In genomic region chr5:133236976-133237375, GRCh38 we compare ENCODE assay signal across 29 cellular contexts.
"Had no signal": no experiment of that assay in that cellular context is flagged by ENCODE, and none has a peak within 500 bp of the region (broad histone marks: within the 10 kb centered on the region; RNA-seq: fewer than 3 reads in every experiment).

No MANE protein-coding gene starts in this region.

- DNase-seq: activated CD4-positive, alpha-beta T cell treated with anti-CD3 and anti-CD28 coated beads for 48 hours; activated CD4-positive, alpha-beta T cell treated with anti-CD3 and anti-CD28 coated beads, Interleukin-2, amount 50 U/mL, for 48 hours; activated CD8-positive, alpha-beta memory T cell treated with anti-CD3 and anti-CD28 coated beads, Interleukin-2, amount 50 U/mL, for 4 hours; activated gamma-delta T cell treated with Interleukin-2 at 50 U/mL for 16 hours; activated naive CD4-positive, alpha-beta T cell treated with anti-CD3 and anti-CD28 coated beads, Interleukin-2, amount 50 U/mL, for 16 hours; activated T-cell treated with anti-CD3 and anti-CD28 coated beads, Interleukin-2, amount 50 U/mL, for 1 hour; dermis blood vessel endothelial cell; effector CD4-positive, alpha-beta T cell; kidney glomerular epithelial cell; left lung; lower lobe of right lung; mesendoderm; mucosa of descending colon; right cardiac atrium; stimulated activated CD4-positive, alpha-beta T cell treated with anti-CD3 and anti-CD28 coated beads, Interleukin-4, amount 100 ng/mL, for 24 hours; stimulated activated naive CD8-positive, alpha-beta T cell treated with anti-CD3 and anti-CD28 coated beads, Interleukin-15, amount 100 ng/mL, for 72 hours; substantia nigra; SW 1271; T-helper 9 cell; thyroid gland had no signal

- H3K79me2 ChIP-seq: parathyroid adenoma had no signal

- H2AFZ ChIP-seq: parathyroid adenoma had no signal

- H3K4me3 ChIP-seq: breast epithelium, left lung, lower lobe of right lung, mucosa of descending colon, thyroid gland, upper lobe of left lung had no signal

- H3K27ac Mint-ChIP-seq: activated T-helper 1 cell treated with anti-CD3 and anti-CD28 coated beads, Interleukin-12 subunit alpha, Interleukin-12 subunit beta, Interleukin-2, Interleukin-4 antibody, amounts not matched to agents 30 ng/mL and 10 ng/mL and 1 ng/mL, durations not matched to agents 14 hours and 24 hours and 36 hours; natural killer cell treated with Interleukin-12 subunit alpha and Interleukin-12 subunit beta and Interleukin-15 and Interleukin-18, amount 100 ng/mL, for 72 hours; stimulated activated memory B cell treated with anti-CD40 and anti-IgM and Interleukin-4, amounts not matched to agents 10 μg/mL and 1 μg/mL and 100 μg/mL, for 72 hours; stimulated activated naive CD8-positive, alpha-beta T cell treated with anti-CD3 and anti-CD28 coated beads, Interleukin-15, amount 100 ng/mL, for 72 hours; T-helper 1 cell treated with Interleukin-12 subunit alpha and Interleukin-12 subunit beta and Interleukin-4 antibody, amounts not matched to agents 30 μg/mL and 1 μg/mL, for 36 hours had no signal

- H3K4me1 Mint-ChIP-seq: central memory CD8-positive, alpha-beta T cell had no signal

- H3K27ac ChIP-seq: breast epithelium, left lung, lower lobe of right lung, parathyroid adenoma, thyroid gland, upper lobe of left lung, VCaP had no signal

- H3K4me3 Mint-ChIP-seq: activated T-helper 1 cell treated with anti-CD3 and anti-CD28 coated beads, Interleukin-12 subunit alpha, Interleukin-12 subunit beta, Interleukin-2, Interleukin-4 antibody, amounts not matched to agents 30 ng/mL and 10 ng/mL and 1 ng/mL, durations not matched to agents 14 hours and 24 hours and 36 hours; central memory CD8-positive, alpha-beta T cell; natural killer cell treated with Interleukin-12 subunit alpha and Interleukin-12 subunit beta and Interleukin-15 and Interleukin-18, amount 100 ng/mL, for 72 hours; stimulated activated memory B cell treated with anti-CD40 and anti-IgM and Interleukin-4, amounts not matched to agents 10 μg/mL and 1 μg/mL and 100 μg/mL, for 72 hours; stimulated activated naive CD8-positive, alpha-beta T cell treated with anti-CD3 and anti-CD28 coated beads, Interleukin-15, amount 100 ng/mL, for 72 hours; T-helper 1 cell treated with Interleukin-12 subunit alpha and Interleukin-12 subunit beta and Interleukin-4 antibody, amounts not matched to agents 30 μg/mL and 1 μg/mL, for 36 hours had no signal

- H3K27me3 ChIP-seq: breast epithelium, left lung, thyroid gland, upper lobe of left lung had no signal

- H3K36me3 Mint-ChIP-seq: natural killer cell treated with Interleukin-12 subunit alpha and Interleukin-12 subunit beta and Interleukin-15 and Interleukin-18, amount 100 ng/mL, for 72 hours; stimulated activated memory B cell treated with anti-CD40 and anti-IgM and Interleukin-4, amounts not matched to agents 10 μg/mL and 1 μg/mL and 100 μg/mL, for 72 hours had no signal

- H3K9me3 ChIP-seq: breast epithelium, left lung, lower lobe of right lung, mucosa of descending colon, thyroid gland, upper lobe of left lung had no signal

- H3K9me3 Mint-ChIP-seq: activated T-helper 1 cell treated with anti-CD3 and anti-CD28 coated beads, Interleukin-12 subunit alpha, Interleukin-12 subunit beta, Interleukin-2, Interleukin-4 antibody, amounts not matched to agents 30 ng/mL and 10 ng/mL and 1 ng/mL, durations not matched to agents 14 hours and 24 hours and 36 hours; central memory CD8-positive, alpha-beta T cell; natural killer cell treated with Interleukin-12 subunit alpha and Interleukin-12 subunit beta and Interleukin-15 and Interleukin-18, amount 100 ng/mL, for 72 hours; stimulated activated memory B cell treated with anti-CD40 and anti-IgM and Interleukin-4, amounts not matched to agents 10 μg/mL and 1 μg/mL and 100 μg/mL, for 72 hours; stimulated activated naive CD8-positive, alpha-beta T cell treated with anti-CD3 and anti-CD28 coated beads, Interleukin-15, amount 100 ng/mL, for 72 hours; T-helper 1 cell treated with Interleukin-12 subunit alpha and Interleukin-12 subunit beta and Interleukin-4 antibody, amounts not matched to agents 30 μg/mL and 1 μg/mL, for 36 hours had no signal

- H3K36me3 ChIP-seq: breast epithelium, left lung, lower lobe of right lung, thyroid gland, upper lobe of left lung had no signal

- H3K9ac ChIP-seq: parathyroid adenoma had no signal

- H3K27me3 Mint-ChIP-seq: stimulated activated naive CD8-positive, alpha-beta T cell treated with anti-CD3 and anti-CD28 coated beads, Interleukin-15, amount 100 ng/mL, for 72 hours had no signal

- ATAC-seq: left lung; lower lobe of right lung; mucosa of descending colon; natural killer cell treated with Interleukin-12 subunit alpha and Interleukin-12 subunit beta and Interleukin-15 and Interleukin-18, amount 100 ng/mL, for 72 hours; right cardiac atrium; stimulated activated memory B cell treated with anti-CD40 and anti-IgM and Interleukin-4, amounts not matched to agents 10 μg/mL and 1 μg/mL and 100 μg/mL, for 72 hours; stimulated activated naive CD8-positive, alpha-beta T cell treated with anti-CD3 and anti-CD28 coated beads, Interleukin-15, amount 100 ng/mL, for 72 hours had no signal

- H3K4me1 ChIP-seq: thyroid gland had no signal
